11 cellular contexts compared by ENCODE assay signal in genomic region chr2:136052374-136053362, GRCh38.
DNase-seq lines count a peak whose midpoint lies in the region; ATAC-seq and TF ChIP-seq lines count a peak whose summit lies in the region.
"Had no signal": no experiment of that assay in that cellular context is flagged by ENCODE, and none has a peak within 500 bp of the region (broad histone marks: within the 10 kb centered on the region; RNA-seq: fewer than 3 reads in every experiment).

No MANE protein-coding gene starts in this region.

- no peak overlapping the region for H3K4me3 Mint-ChIP-seq in activated T-helper 2 cell treated with anti-CD3 and anti-CD28 coated beads, Interferon-gamma antibody, Interleukin-2, Interleukin-4, amounts not matched to agents 10 μg/mL and 5 μg/mL and 100 μg/mL, durations not matched to agents 14 hours and 24 hours and 36 hours (ENCODE audit: low read depth)
- H3K4me3 Mint-ChIP-seq in Caco-2 (ENCODE audit: unreplicated experiment): no peak overlapping the region

- ATAC-seq in GM18909 (IDR thresholded peaks at IDR 0.05; ENCODE audit: poor library complexity, unreplicated experiment) (peak; percentile 42), HG03045 (IDR thresholded peaks at IDR 0.05; ENCODE audit: unreplicated experiment) (peak; percentile 43), GM19324 (IDR thresholded peaks at IDR 0.05; ENCODE audit: low FRiP score, unreplicated experiment) (no peak)
- ATAC-seq: SK-N-SH treated with all-trans-retinoic acid at 6 μM for 48 hours had no signal

- H3K4me3 ChIP-seq in GM06990 (replicated peaks; ENCODE audit: low read depth, low read length) (no peak overlapping the region), Caco-2 (ENCODE audit: low read depth, low read length) (no peak overlapping the region)

- no TSS peak for BruUV-seq in Caco-2 (replicated peaks; lab: Mats Ljungman, UMichigan)

- peak overlapping the region; percentile 91 for H3K27ac Mint-ChIP-seq in activated T-helper 2 cell treated with anti-CD3 and anti-CD28 coated beads, Interferon-gamma antibody, Interleukin-2, Interleukin-4, amounts not matched to agents 10 μg/mL and 5 μg/mL and 100 μg/mL, durations not matched to agents 14 hours and 24 hours and 36 hours
- H3K27ac Mint-ChIP-seq in Caco-2 (ENCODE audit: unreplicated experiment): no peak overlapping the region

- peaks cover 78% of the 10 kb centered on the region for H3K4me1 Mint-ChIP-seq in activated T-helper 2 cell treated with anti-CD3 and anti-CD28 coated beads, Interferon-gamma antibody, Interleukin-2, Interleukin-4, amounts not matched to agents 10 μg/mL and 5 μg/mL and 100 μg/mL, durations not matched to agents 14 hours and 24 hours and 36 hours (ENCODE audit: low read depth)
- no peaks in the 10 kb centered on the region for H3K4me1 Mint-ChIP-seq in Caco-2 (ENCODE audit: low read depth, unreplicated experiment)

- no peaks in the 10 kb centered on the region for H3K27me3 Mint-ChIP-seq in activated T-helper 2 cell treated with anti-CD3 and anti-CD28 coated beads, Interferon-gamma antibody, Interleukin-2, Interleukin-4, amounts not matched to agents 10 μg/mL and 5 μg/mL and 100 μg/mL, durations not matched to agents 14 hours and 24 hours and 36 hours (ENCODE audit: low read depth)
- peaks cover 3% of the 10 kb centered on the region for H3K27me3 Mint-ChIP-seq in Caco-2 (ENCODE audit: insufficient read depth, unreplicated experiment)

- CTCF ChIA-PET in Caco-2 (lab: Charles Lee): interaction anchor here (0.5 kb wide), 1 partner anchor 37 kb away, joined by 3 read pairs; no protein-coding TSS in a partner anchor

- H3K9me3 ChIP-seq in Caco-2: no peaks in the 10 kb centered on the region

- intact Hi-C loops in activated T-helper 2 cell treated with anti-CD3 and anti-CD28 coated beads, Interferon-gamma antibody, Interleukin-2, Interleukin-4, amounts not matched to agents 10 μg/mL and 5 μg/mL and 100 μg/mL, durations not matched to agents 14 hours and 24 hours and 36 hours (cut with micrococcal nuclease): no loop called here
- intact Hi-C loops in Caco-2 (cut with micrococcal nuclease; ENCODE audit: unreplicated experiment): no loop called here

- peak; percentile 68 for DNase-seq in GM06990 (ENCODE audit: extremely low read depth, insufficient read length)
- DNase-seq in activated T-helper 2 cell treated with anti-CD3 and anti-CD28 coated beads, Interferon-gamma antibody, Interleukin-2, Interleukin-4, amounts not matched to agents 10 μg/mL and 5 μg/mL and 100 μg/mL, durations not matched to agents 14 hours and 24 hours and 36 hours (ENCODE audit: low spot score): no peak
- DNase-seq in Caco-2: no peak
- no peak for DNase-seq in activated gamma-delta T cell treated with Interleukin-2 at 50 U/mL for 16 hours
- DNase-seq in HuH-7.5 (ENCODE audit: low spot score): no peak
- DNase-seq: COR-L47, NCI-H2171 treated with DMSO at 0.1 percent for 48 hours had no signal

- POLR2A ChIA-PET in Caco-2 (lab: Charles Lee): no interaction called here

- peaks cover 13% of the 10 kb centered on the region for H3K36me3 Mint-ChIP-seq in activated T-helper 2 cell treated with anti-CD3 and anti-CD28 coated beads, Interferon-gamma antibody, Interleukin-2, Interleukin-4, amounts not matched to agents 10 μg/mL and 5 μg/mL and 100 μg/mL, durations not matched to agents 14 hours and 24 hours and 36 hours (ENCODE audit: low read depth)
- H3K36me3 Mint-ChIP-seq in Caco-2 (ENCODE audit: insufficient read depth, unreplicated experiment): no peaks in the 10 kb centered on the region

- H3K4me1 ChIP-seq in Caco-2: no peaks in the 10 kb centered on the region

- H3K27me3 ChIP-seq in GM06990 (replicated peaks; ENCODE audit: control insufficient read depth, insufficient read depth, low read length): no peaks in the 10 kb centered on the region
- no peaks in the 10 kb centered on the region for H3K27me3 ChIP-seq in Caco-2 (replicated peaks; ENCODE audit: control insufficient read depth, insufficient read depth, low read length)

- TF ChIP-seq CTCF in GM06990 (IDR thresholded peaks at IDR 0.05; ENCODE audit: insufficient read depth, low read length, poor library complexity, severe bottlenecking) (no peak), Caco-2 (IDR thresholded peaks at IDR 0.05; ENCODE audit: insufficient read depth in 1 of 2, low read depth in 1 of 2, low read length in 1 of 2, severe bottlenecking in 1 of 2, unreplicated experiment in 1 of 2) (no peak)

- H3K36me3 ChIP-seq in GM06990 (ENCODE audit: control insufficient read depth, insufficient read depth, low read length) (no peaks in the 10 kb centered on the region), Caco-2 (ENCODE audit: control insufficient read depth, insufficient read depth, low read length) (no peaks in the 10 kb centered on the region)

- peaks cover 3% of the 10 kb centered on the region for H3K9me3 Mint-ChIP-seq in activated T-helper 2 cell treated with anti-CD3 and anti-CD28 coated beads, Interferon-gamma antibody, Interleukin-2, Interleukin-4, amounts not matched to agents 10 μg/mL and 5 μg/mL and 100 μg/mL, durations not matched to agents 14 hours and 24 hours and 36 hours
- H3K9me3 Mint-ChIP-seq in Caco-2 (ENCODE audit: unreplicated experiment): no peaks in the 10 kb centered on the region
